ENCODE assay signal across 8 cellular contexts in the genomic region with DNA sequence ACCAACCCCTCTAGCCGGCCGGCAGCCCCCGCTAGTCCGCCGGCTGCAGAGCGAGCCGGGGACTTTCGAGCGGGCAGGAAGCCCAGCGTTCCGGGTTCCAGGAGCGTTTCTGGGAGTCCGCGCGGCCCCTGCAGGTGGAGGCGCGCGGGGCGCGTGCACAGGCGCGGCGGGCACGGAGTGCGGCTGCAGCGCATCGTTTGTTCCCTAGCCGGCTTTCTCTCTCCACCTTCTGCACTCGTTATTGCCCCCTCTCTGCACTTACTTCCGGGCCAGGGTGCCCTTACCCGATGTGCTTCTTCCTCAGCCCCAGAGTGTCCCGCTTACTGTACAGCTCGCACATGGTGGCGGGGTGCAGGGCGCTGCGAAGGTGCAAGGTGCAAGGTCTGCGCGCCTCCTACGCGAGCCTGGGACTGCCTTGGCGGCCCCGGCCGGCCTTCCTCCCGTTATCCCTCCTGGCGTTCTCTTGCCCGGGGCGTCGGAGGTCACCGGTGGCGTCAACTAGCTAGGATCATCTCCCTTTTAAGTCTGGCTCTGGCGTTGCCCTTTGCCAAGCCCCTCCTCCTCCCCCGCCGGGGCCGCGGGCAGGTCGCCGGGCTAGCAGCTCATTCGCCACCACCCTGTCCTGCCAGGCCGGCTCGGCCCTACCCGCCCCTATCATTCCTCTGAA. TPM values are rescaled to one million over a fixed set of nuclear protein-coding genes. Genes with fewer than 3 reads are reported as not detected.
DNase-seq lines count a peak whose midpoint lies in the region; ATAC-seq and TF ChIP-seq lines count a peak whose summit lies in the region.

A gene (minus strand): TSS at position 495 of the 667 bp plus-strand sequence. CDS start 155 bp downstream, at position 340.

- H3K4me1 ChIP-seq in CD4-positive, CD25-positive, alpha-beta regulatory T cell (ENCODE audit: control insufficient read depth, insufficient read depth, low read length, poor library complexity, severe bottlenecking), result peaks cover 14% of the 10 kb centered on the region
- H3K4me1 ChIP-seq in urinary bladder (ENCODE audit: insufficient read depth), result no peaks in the 10 kb centered on the region

- DNase-seq in CD4-positive, CD25-positive, alpha-beta regulatory T cell, result peak in 2 of 3 donors; percentile 4 to 43
- DNase-seq in HL-60 (ENCODE audit: low read depth in 1 of 2, low spot score in 1 of 2) (peak in 1 of 2 experiments; percentile 18), fibroblast of villous mesenchyme (ENCODE audit: low read depth) (no peak), NCI-H187 treated with DMSO at 0.1 percent for 48 hours (lab: John Stamatoyannopoulos, UW) (no peak), NCI-H345 (lab: John Stamatoyannopoulos, UW) (no peak)
- DNase-seq in activated T-helper 1 cell treated with anti-CD3 and anti-CD28 coated beads, Interleukin-12 subunit alpha, Interleukin-12 subunit beta, Interleukin-2, Interleukin-4 antibody, amounts not matched to agents 30 ng/mL and 10 ng/mL and 1 ng/mL, durations not matched to agents 14 hours and 24 hours and 36 hours (ENCODE audit: low spot score), result peak; percentile 0

- peaks cover 0 to 4% (median 0%) of the 10 kb centered on the region in 7 donors for H3K9me3 Mint-ChIP-seq in CD4-positive, CD25-positive, alpha-beta regulatory T cell
- no peaks in the 10 kb centered on the region for H3K9me3 Mint-ChIP-seq in activated T-helper 1 cell treated with anti-CD3 and anti-CD28 coated beads, Interleukin-12 subunit alpha, Interleukin-12 subunit beta, Interleukin-2, Interleukin-4 antibody, amounts not matched to agents 30 ng/mL and 10 ng/mL and 1 ng/mL, durations not matched to agents 14 hours and 24 hours and 36 hours
- H3K9me3 Mint-ChIP-seq in nephron, result no peaks in the 10 kb centered on the region

- WGBS in urinary bladder, result under 1% methylated on average over 61 of the region's 61 CpGs

- no peaks in the 10 kb centered on the region for H3K9me3 ChIP-seq in CD4-positive, CD25-positive, alpha-beta regulatory T cell (ENCODE audit: control insufficient read depth in 2 of 2, low read length in 2 of 2)

- no peaks in the 10 kb centered on the region for H3K36me3 ChIP-seq in CD4-positive, CD25-positive, alpha-beta regulatory T cell (ENCODE audit: control insufficient read depth, insufficient read depth, low read length)
- no peaks in the 10 kb centered on the region for H3K36me3 ChIP-seq in urinary bladder (ENCODE audit: insufficient read depth)

- H3K27me3 ChIP-seq in CD4-positive, CD25-positive, alpha-beta regulatory T cell (ENCODE audit: control insufficient read depth, insufficient read depth, low read length), result peaks cover 25% of the 10 kb centered on the region
- peaks cover 21% of the 10 kb centered on the region for H3K27me3 ChIP-seq in HL-60 (ENCODE audit: insufficient read depth, poor library complexity, severe bottlenecking)

- peak within 1 kb of the TSS; percentile 50 to 93 (median 78) for H3K4me3 Mint-ChIP-seq in CD4-positive, CD25-positive, alpha-beta regulatory T cell
- H3K4me3 Mint-ChIP-seq in activated T-helper 1 cell treated with anti-CD3 and anti-CD28 coated beads, Interleukin-12 subunit alpha, Interleukin-12 subunit beta, Interleukin-2, Interleukin-4 antibody, amounts not matched to agents 30 ng/mL and 10 ng/mL and 1 ng/mL, durations not matched to agents 14 hours and 24 hours and 36 hours, result peak within 1 kb of the TSS; percentile 74
- peak within 1 kb of the TSS; percentile 83 to 87 (median 87) for H3K4me3 Mint-ChIP-seq in nephron

- peaks cover 0 to 14% (median 9%) of the 10 kb centered on the region in 4 donors for H3K4me1 Mint-ChIP-seq in CD4-positive, CD25-positive, alpha-beta regulatory T cell
- H3K4me1 Mint-ChIP-seq in activated T-helper 1 cell treated with anti-CD3 and anti-CD28 coated beads, Interleukin-12 subunit alpha, Interleukin-12 subunit beta, Interleukin-2, Interleukin-4 antibody, amounts not matched to agents 30 ng/mL and 10 ng/mL and 1 ng/mL, durations not matched to agents 14 hours and 24 hours and 36 hours (ENCODE audit: low read depth), result peaks cover 13% of the 10 kb centered on the region
- H3K4me1 Mint-ChIP-seq in nephron, result no peaks in the 10 kb centered on the region

- intact Hi-C loops in activated T-helper 1 cell treated with anti-CD3 and anti-CD28 coated beads, Interleukin-12 subunit alpha, Interleukin-12 subunit beta, Interleukin-2, Interleukin-4 antibody, amounts not matched to agents 30 ng/mL and 10 ng/mL and 1 ng/mL, durations not matched to agents 14 hours and 24 hours and 36 hours (cut with micrococcal nuclease), result no loop called here

- H3K4me3 ChIP-seq in CD4-positive, CD25-positive, alpha-beta regulatory T cell (ENCODE audit: low read depth, low read length), result peak within 1 kb of the TSS; percentile 26
- peak within 1 kb of the TSS; percentile 14 for H3K4me3 ChIP-seq in HL-60 (replicated peaks; ENCODE audit: insufficient read depth, low read length)
- H3K4me3 ChIP-seq in fibroblast of villous mesenchyme (ENCODE audit: low read depth, low read length), result peak within 1 kb of the TSS; percentile 54
- peak within 1 kb of the TSS; percentile 41 for H3K4me3 ChIP-seq in urinary bladder (ENCODE audit: low read depth, low read length)

- TF ChIP-seq CTCF in HL-60 (IDR thresholded peaks at IDR 0.05; ENCODE audit: insufficient read depth, low read length) (no peak), fibroblast of villous mesenchyme (IDR thresholded peaks at IDR 0.05; ENCODE audit: insufficient read depth, low read depth, low read length) (no peak), nephron (IDR thresholded peaks at IDR 0.05; ENCODE audit: unreplicated experiment in 3 of 3) (no peak)

- ATAC-seq in CD4-positive, CD25-positive, alpha-beta regulatory T cell (ENCODE audit: low read depth in 2 of 2), result peak; percentile 52 to 55

- peaks cover 63% of the 10 kb centered on the region for H3K27me3 Mint-ChIP-seq in CD4-positive, CD25-positive, alpha-beta regulatory T cell
- H3K27me3 Mint-ChIP-seq in activated T-helper 1 cell treated with anti-CD3 and anti-CD28 coated beads, Interleukin-12 subunit alpha, Interleukin-12 subunit beta, Interleukin-2, Interleukin-4 antibody, amounts not matched to agents 30 ng/mL and 10 ng/mL and 1 ng/mL, durations not matched to agents 14 hours and 24 hours and 36 hours (ENCODE audit: insufficient read depth), result peaks cover 49% of the 10 kb centered on the region
- peaks cover 53% of the 10 kb centered on the region for H3K27me3 Mint-ChIP-seq in nephron (ENCODE audit: low read depth)

- H3K36me3 Mint-ChIP-seq in CD4-positive, CD25-positive, alpha-beta regulatory T cell, result no peaks in the 10 kb centered on the region
- no peaks in the 10 kb centered on the region for H3K36me3 Mint-ChIP-seq in activated T-helper 1 cell treated with anti-CD3 and anti-CD28 coated beads, Interleukin-12 subunit alpha, Interleukin-12 subunit beta, Interleukin-2, Interleukin-4 antibody, amounts not matched to agents 30 ng/mL and 10 ng/mL and 1 ng/mL, durations not matched to agents 14 hours and 24 hours and 36 hours (ENCODE audit: low read depth)
- H3K36me3 Mint-ChIP-seq in nephron (ENCODE audit: low read depth), result no peaks in the 10 kb centered on the region

- no peak within 1 kb of the TSS for H3K27ac ChIP-seq in CD4-positive, CD25-positive, alpha-beta regulatory T cell (ENCODE audit: insufficient read depth, low read length, poor library complexity, severe bottlenecking)
- H3K27ac ChIP-seq in HL-60 (replicated peaks) (no peak within 1 kb of the TSS), urinary bladder (ENCODE audit: low read depth) (no peak within 1 kb of the TSS)

- H3K27ac Mint-ChIP-seq in CD4-positive, CD25-positive, alpha-beta regulatory T cell, result no peak within 1 kb of the TSS
- no peak within 1 kb of the TSS for H3K27ac Mint-ChIP-seq in activated T-helper 1 cell treated with anti-CD3 and anti-CD28 coated beads, Interleukin-12 subunit alpha, Interleukin-12 subunit beta, Interleukin-2, Interleukin-4 antibody, amounts not matched to agents 30 ng/mL and 10 ng/mL and 1 ng/mL, durations not matched to agents 14 hours and 24 hours and 36 hours
- H3K27ac Mint-ChIP-seq in nephron, result no peak within 1 kb of the TSS

RNA-seq across cellular contexts. Expression of the gene that starts here (rescaled TPM):
- total RNA-seq in CD4-positive, CD25-positive, alpha-beta regulatory T cell, result not detected
- not detected for polyA plus RNA-seq in CD4-positive, CD25-positive, alpha-beta regulatory T cell
- total RNA-seq in activated T-helper 1 cell treated with anti-CD3 and anti-CD28 coated beads, Interleukin-12 subunit alpha, Interleukin-12 subunit beta, Interleukin-2, Interleukin-4 antibody, amounts not matched to agents 30 ng/mL and 10 ng/mL and 1 ng/mL, durations not matched to agents 14 hours and 24 hours and 36 hours, result not detected in 2 replicates
- total RNA-seq in fibroblast of villous mesenchyme, result not detected in 2 replicates
- 0.32 TPM for total RNA-seq in urinary bladder
- polyA plus RNA-seq in urinary bladder, result 0.10 TPM

Comparison
In these comparisons a context has a peak if more than half of its experiments do, and no peak if none do; other contexts are left out.
1. Peak in DNase-seq, ATAC-seq and H3K4me3 ChIP-seq in CD4-positive, CD25-positive, alpha-beta regulatory T cell; RNA of the gene not detected or under 1 TPM.
2. Peak in DNase-seq in activated T-helper 1 cell treated with anti-CD3 and anti-CD28 coated beads, Interleukin-12 subunit alpha, Interleukin-12 subunit beta, Interleukin-2, Interleukin-4 antibody, amounts not matched to agents 30 ng/mL and 10 ng/mL and 1 ng/mL, durations not matched to agents 14 hours and 24 hours and 36 hours; RNA of the gene not detected or under 1 TPM.